Comparison of ENCODE assay signal across 19 cellular contexts in the genomic region with DNA sequence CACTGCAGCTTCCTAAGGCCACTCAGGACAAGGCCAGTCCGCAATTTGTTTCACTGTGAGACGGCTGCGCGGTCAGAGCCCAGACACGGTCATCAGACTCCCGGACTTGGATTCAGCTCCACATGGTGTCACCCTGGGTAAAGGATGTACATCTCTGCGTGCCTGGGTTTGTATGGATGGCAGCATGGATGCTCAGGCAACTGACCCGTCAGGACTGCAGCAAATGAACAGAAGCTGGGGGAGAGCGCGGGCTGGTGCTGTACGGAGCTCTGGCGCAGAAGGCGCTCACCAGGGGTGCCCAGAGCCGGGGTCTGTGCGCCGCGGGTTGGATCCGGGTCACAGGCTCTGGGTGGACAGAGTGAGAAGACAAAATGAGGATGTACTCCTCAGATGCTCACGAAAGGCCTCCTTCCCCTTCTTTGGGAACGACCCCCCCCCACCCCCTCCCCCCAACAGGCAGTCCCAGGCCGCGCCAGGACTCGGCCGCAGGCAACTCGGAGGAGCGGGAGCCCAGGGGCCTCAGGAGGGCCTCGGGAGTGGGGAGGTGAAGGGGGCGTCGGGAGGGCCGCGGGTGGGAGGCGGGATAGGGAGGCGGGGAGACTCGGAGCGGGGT.
DNase-seq lines count a peak whose midpoint lies in the region; ATAC-seq lines count a peak whose summit lies in the region.
"Had no signal": no experiment of that assay in that cellular context is flagged by ENCODE, and none has a peak within 500 bp of the region (broad histone marks: within the 10 kb centered on the region; RNA-seq: fewer than 3 reads in every experiment).

No MANE protein-coding gene starts in this region.

- no peaks in the 10 kb centered on the region for H3K36me3 ChIP-seq in HUES48 (ENCODE audit: control insufficient read depth, insufficient read depth, low read length)

- peaks cover 28% of the 10 kb centered on the region for H3K27me3 ChIP-seq in HUES48 (ENCODE audit: control insufficient read depth, insufficient read depth, low read length)

- peak overlapping the region; percentile 54 for H3K4me3 ChIP-seq in HUES48 (ENCODE audit: low read depth, low read length)
- H3K4me3 ChIP-seq: mucosa of descending colon had no signal

- H3K4me1 ChIP-seq in HUES48 (ENCODE audit: control insufficient read depth, insufficient read depth, low read length) = peaks cover 38% of the 10 kb centered on the region

- H3K9ac ChIP-seq in HUES48 (ENCODE audit: low read depth, low read length) = no peak overlapping the region

- H3K27ac ChIP-seq in HUES48 (ENCODE audit: low read depth, low read length) (no peak overlapping the region), caudate nucleus (ENCODE audit: low read depth, low read length) (peak overlapping the region; percentile 58)

- DNase-seq in caudate nucleus (lab: John Stamatoyannopoulos, UW) (peak in 17 of 61 donors; percentile 10 to 54 (median 34)), inferior parietal cortex (ENCODE audit: extremely low spot score) (peak; percentile 45), retina (peak; percentile 83), NCI-H1436 treated with DMSO at 0.1 percent for 48 hours (lab: John Stamatoyannopoulos, UW) (no peak), kidney glomerular epithelial cell (lab: John Stamatoyannopoulos, UW) (no peak), SK-N-DZ (ENCODE audit: low spot score) (no peak)
- DNase-seq: activated CD4-positive, CD25-positive, alpha-beta regulatory T cell; activated CD8-positive, alpha-beta memory T cell treated with anti-CD3 and anti-CD28 coated beads, Interleukin-2, amount 10 ng/mL, durations not matched to agents 7 days and 5 days; activated naive CD4-positive, alpha-beta T cell treated with Interleukin-2 at 50 U/mL for 16 hours; EL; erythroblast; mucosa of descending colon; NCI-H2081 treated with DMSO at 0.1 percent for 48 hours; NCI-H524; stimulated activated CD4-positive, alpha-beta T cell treated with anti-CD3 and anti-CD28 coated beads, Interleukin-4, amount 100 ng/mL, for 4 hours; stimulated activated CD8-positive, alpha-beta memory T cell treated with anti-CD3 and anti-CD28 coated beads, Interleukin-4, amount 100 ng/mL, for 48 hours; T-helper 2 cell had no signal

- ATAC-seq in GM21528 (IDR thresholded peaks at IDR 0.05; ENCODE audit: low FRiP score, unreplicated experiment) = no peak
- ATAC-seq: activated CD8-positive, alpha-beta memory T cell treated with anti-CD3 and anti-CD28 coated beads, Interleukin-2, amount 10 ng/mL, durations not matched to agents 7 days and 5 days; mucosa of descending colon had no signal

- no peaks in the 10 kb centered on the region for H3K9me3 ChIP-seq in HUES48 (ENCODE audit: control insufficient read depth, insufficient read depth, low read length)
- H3K9me3 ChIP-seq: mucosa of descending colon had no signal

Comparison
In these comparisons a context has a peak if more than half of its experiments do, and no peak if none do; other contexts are left out.
1. DNase-seq: peak in inferior parietal cortex (single experiment) and retina (single experiment); none in NCI-H1436 treated with DMSO at 0.1 percent for 48 hours (single experiment), kidney glomerular epithelial cell (single experiment) and SK-N-DZ (single experiment).